Comparison of ENCODE assay signal across 16 cellular contexts in genomic region chr13:98174995-98175394, GRCh38. TPM values are rescaled to one million over a fixed set of nuclear protein-coding genes. Genes with fewer than 3 reads are reported as not detected.
DNase-seq lines count a peak whose midpoint lies in the region; ATAC-seq and TF ChIP-seq lines count a peak whose summit lies in the region.
"Had no signal": no experiment of that assay in that cellular context is flagged by ENCODE, and none has a peak within 500 bp of the region (broad histone marks: within the 10 kb centered on the region; RNA-seq: fewer than 3 reads in every experiment).

No MANE protein-coding gene starts in this region.

- no peaks in the 10 kb centered on the region for H3K27me3 Mint-ChIP-seq in progenitor cell of endocrine pancreas
- peaks cover 22% of the 10 kb centered on the region for H3K27me3 Mint-ChIP-seq in activated naive CD8-positive, alpha-beta T cell treated with anti-CD3 and anti-CD28 coated beads for 36 hours
- H3K27me3 Mint-ChIP-seq: brain had no signal

- peak overlapping the region; percentile 39 for H3K27ac Mint-ChIP-seq in progenitor cell of endocrine pancreas
- H3K27ac Mint-ChIP-seq in activated naive CD8-positive, alpha-beta T cell treated with anti-CD3 and anti-CD28 coated beads for 36 hours = no peak overlapping the region

- H3K4me3 Mint-ChIP-seq in progenitor cell of endocrine pancreas (ENCODE audit: low read depth) = no peak overlapping the region
- no peak overlapping the region for H3K4me3 Mint-ChIP-seq in activated naive CD8-positive, alpha-beta T cell treated with anti-CD3 and anti-CD28 coated beads for 36 hours
- H3K4me3 Mint-ChIP-seq: brain had no signal

- TF ChIP-seq POLR2A in uterus (IDR thresholded peaks at IDR 0.05) = no peak

- H3K9me3 ChIP-seq in adipocyte (ENCODE audit: control insufficient read depth, low read length) = no peaks in the 10 kb centered on the region
- H3K9me3 ChIP-seq in uterus = no peaks in the 10 kb centered on the region
- H3K9me3 ChIP-seq: testis had no signal

- H3K36me3 Mint-ChIP-seq in progenitor cell of endocrine pancreas (ENCODE audit: insufficient read depth) = peaks cover 28% of the 10 kb centered on the region
- no peaks in the 10 kb centered on the region for H3K36me3 Mint-ChIP-seq in activated naive CD8-positive, alpha-beta T cell treated with anti-CD3 and anti-CD28 coated beads for 36 hours

- H3K27ac ChIP-seq in foreskin keratinocyte (no peak overlapping the region), uterus (no peak overlapping the region)

- ATAC-seq in foreskin keratinocyte (peak; percentile 24), HG03571 (IDR thresholded peaks at IDR 0.05; ENCODE audit: unreplicated experiment) (no peak)
- ATAC-seq: PC-3 had no signal

- peaks cover 4% of the 10 kb centered on the region for H3K9me3 Mint-ChIP-seq in progenitor cell of endocrine pancreas (ENCODE audit: low read depth)
- no peaks in the 10 kb centered on the region for H3K9me3 Mint-ChIP-seq in activated naive CD8-positive, alpha-beta T cell treated with anti-CD3 and anti-CD28 coated beads for 36 hours

- intact Hi-C loops in uterus (cut with DNase I; ENCODE audit: low total_unique reads) = no loop called here

- H3K4me1 Mint-ChIP-seq in progenitor cell of endocrine pancreas (ENCODE audit: low read depth) = peaks cover 49% of the 10 kb centered on the region
- no peaks in the 10 kb centered on the region for H3K4me1 Mint-ChIP-seq in activated naive CD8-positive, alpha-beta T cell treated with anti-CD3 and anti-CD28 coated beads for 36 hours

- TF ChIP-seq CTCF in foreskin keratinocyte (conservative IDR thresholded peaks at IDR 0.05) (no peak), progenitor cell of endocrine pancreas (IDR thresholded peaks at IDR 0.05; ENCODE audit: unreplicated experiment) (no peak), uterus (IDR thresholded peaks at IDR 0.05) (no peak)

- H3K4me3 ChIP-seq in adipocyte (ENCODE audit: low read length) (peak overlapping the region; percentile 55), uterus (no peak overlapping the region)
- H3K4me3 ChIP-seq: testis had no signal

- peaks cover 42% of the 10 kb centered on the region for H3K4me1 ChIP-seq in adipocyte (ENCODE audit: control insufficient read depth, insufficient read depth, low read length)
- no peaks in the 10 kb centered on the region for H3K4me1 ChIP-seq in foreskin keratinocyte
- peaks cover 15 to 25% of the 10 kb centered on the region in 2 donors for H3K4me1 ChIP-seq in uterus

- DNase-seq in EL (peak; percentile 24), adipocyte (ENCODE audit: low read depth) (no peak), foreskin keratinocyte (no peak), progenitor cell of endocrine pancreas (ENCODE audit: low spot score, unreplicated experiment) (no peak), AML-193 (lab: John Stamatoyannopoulos, UW) (no peak), uterus (no peak)
- no peak for DNase-seq in activated naive CD8-positive, alpha-beta T cell treated with anti-CD3 and anti-CD28 coated beads for 36 hours
- DNase-seq: activated CD4-positive, alpha-beta T cell treated with anti-CD3 and anti-CD28 coated beads, Interleukin-2, amount 50 U/mL, for 4 hours; head of caudate nucleus; left ventricle myocardium superior; NCI-H1105 treated with DMSO at 0.1 percent for 48 hours; PC-3; T-helper 1 cell; testis had no signal

- H3K27me3 ChIP-seq in adipocyte (replicated peaks; ENCODE audit: control insufficient read depth, insufficient read depth, low read length) (no peaks in the 10 kb centered on the region), foreskin keratinocyte (no peaks in the 10 kb centered on the region), uterus (no peaks in the 10 kb centered on the region)
- H3K27me3 ChIP-seq: testis had no signal

- H3K36me3 ChIP-seq in adipocyte (ENCODE audit: control insufficient read depth, insufficient read depth, low read length, severe bottlenecking) (no peaks in the 10 kb centered on the region), uterus (no peaks in the 10 kb centered on the region)

- no peak overlapping the region for H3K9ac ChIP-seq in adipocyte (ENCODE audit: low read length)

RNA-seq across cellular contexts. Expression of gene RNF113B, which starts 2.1 kb away (rescaled TPM):
- total RNA-seq in foreskin keratinocyte (not detected in 2 replicates), progenitor cell of endocrine pancreas (not detected in 2 replicates), uterus (not detected)
- not detected in 2 replicates for polyA plus RNA-seq in foreskin keratinocyte
- not detected for total RNA-seq in activated naive CD8-positive, alpha-beta T cell treated with anti-CD3 and anti-CD28 coated beads for 36 hours
- total RNA-seq: left ventricle myocardium superior, PC-3 had no signal

RNA-seq across cellular contexts. Expression of gene FARP1, which starts 32.1 kb away (rescaled TPM):
- total RNA-seq in foreskin keratinocyte = 21.5 and 25.0 TPM in 2 replicates
- polyA plus RNA-seq in foreskin keratinocyte = 17.0 and 21.0 TPM in 2 replicates
- 266 and 278 TPM in 2 replicates for total RNA-seq in progenitor cell of endocrine pancreas
- under 1 TPM; 0.21 to 0.48 TPM for total RNA-seq in activated naive CD8-positive, alpha-beta T cell treated with anti-CD3 and anti-CD28 coated beads for 36 hours
- 10 to 100 TPM; 13.1 to 71.2 (median 46.6) TPM for total RNA-seq in uterus

Comparison
In these comparisons a context has a peak if more than half of its experiments do, and no peak if none do; other contexts are left out.
1. RNA of gene FARP1, which starts 32.1 kb away (total RNA-seq): 266 to 278 TPM in progenitor cell of endocrine pancreas, 13.1 to 71.2 TPM in uterus and 21.5 to 25.0 TPM in foreskin keratinocyte; 0.21 to 0.48 TPM in activated naive CD8-positive, alpha-beta T cell treated with anti-CD3 and anti-CD28 coated beads for 36 hours; every median in the first group is over 4 times any median in the second.